In genomic region chr10:121415017-121415416, GRCh38 we compare ENCODE assay signal across 24 cellular contexts.
"Had no signal": no experiment of that assay in that cellular context is flagged by ENCODE, and none has a peak within 500 bp of the region (broad histone marks: within the 10 kb centered on the region; RNA-seq: fewer than 3 reads in every experiment).

No MANE protein-coding gene starts in this region.

- H3K4me1 Mint-ChIP-seq: activated CD4-positive, alpha-beta T cell treated with anti-CD3 and anti-CD28 coated beads, Interleukin-2, amount 10 ng/mL, durations not matched to agents 7 days and 5 days; activated naive CD4-positive, alpha-beta T cell treated with anti-CD3 and anti-CD28 coated beads, Interleukin-2, amount 10 ng/mL, durations not matched to agents 7 days and 5 days had no signal

- H3K27me3 ChIP-seq: cardiac muscle cell, SJCRH30 had no signal

- H3K27ac Mint-ChIP-seq: activated CD4-positive, alpha-beta T cell treated with anti-CD3 and anti-CD28 coated beads, Interleukin-2, amount 10 ng/mL, durations not matched to agents 7 days and 5 days; activated CD8-positive, alpha-beta T cell treated with anti-CD3 and anti-CD28 coated beads, Interleukin-2, amount 10 ng/mL, durations not matched to agents 7 days and 5 days; activated naive CD4-positive, alpha-beta T cell treated with anti-CD3 and anti-CD28 coated beads, Interleukin-2, amount 10 ng/mL, durations not matched to agents 7 days and 5 days; activated naive CD8-positive, alpha-beta T cell; activated T-cell treated with anti-CD3 and anti-CD28 coated beads, Interleukin-2, amount 50 U/mL, for 24 hours; activated T-helper 1 cell treated with anti-CD3 and anti-CD28 coated beads, Interleukin-12 subunit alpha, Interleukin-12 subunit beta, Interleukin-2, Interleukin-4 antibody, amounts not matched to agents 30 ng/mL and 10 ng/mL and 1 ng/mL, durations not matched to agents 14 hours and 24 hours and 36 hours had no signal

- H3K27ac ChIP-seq: cardiac muscle cell, SJCRH30, SK-N-MC had no signal

- H3K4me3 Mint-ChIP-seq: activated CD4-positive, alpha-beta T cell treated with anti-CD3 and anti-CD28 coated beads, Interleukin-2, amount 10 ng/mL, durations not matched to agents 7 days and 5 days; activated CD8-positive, alpha-beta T cell treated with anti-CD3 and anti-CD28 coated beads, Interleukin-2, amount 10 ng/mL, durations not matched to agents 7 days and 5 days; activated naive CD4-positive, alpha-beta T cell treated with anti-CD3 and anti-CD28 coated beads, Interleukin-2, amount 10 ng/mL, durations not matched to agents 7 days and 5 days; activated naive CD8-positive, alpha-beta T cell; activated T-cell treated with anti-CD3 and anti-CD28 coated beads, Interleukin-2, amount 50 U/mL, for 24 hours; activated T-helper 1 cell treated with anti-CD3 and anti-CD28 coated beads, Interleukin-12 subunit alpha, Interleukin-12 subunit beta, Interleukin-2, Interleukin-4 antibody, amounts not matched to agents 30 ng/mL and 10 ng/mL and 1 ng/mL, durations not matched to agents 14 hours and 24 hours and 36 hours had no signal

- H3K36me3 Mint-ChIP-seq: activated naive CD4-positive, alpha-beta T cell treated with anti-CD3 and anti-CD28 coated beads, Interleukin-2, amount 10 ng/mL, durations not matched to agents 7 days and 5 days; activated naive CD8-positive, alpha-beta T cell had no signal

- ATAC-seq: activated CD8-positive, alpha-beta T cell treated with anti-CD3 and anti-CD28 coated beads, Interleukin-2, amount 10 ng/mL, durations not matched to agents 7 days and 5 days; Panc1 had no signal

- H3K36me3 ChIP-seq: cardiac muscle cell, SJCRH30 had no signal

- H3K27me3 Mint-ChIP-seq: activated CD4-positive, alpha-beta T cell treated with anti-CD3 and anti-CD28 coated beads, Interleukin-2, amount 10 ng/mL, durations not matched to agents 7 days and 5 days; activated naive CD4-positive, alpha-beta T cell treated with anti-CD3 and anti-CD28 coated beads, Interleukin-2, amount 10 ng/mL, durations not matched to agents 7 days and 5 days; activated T-cell treated with anti-CD3 and anti-CD28 coated beads, Interleukin-2, amount 50 U/mL, for 24 hours had no signal

- H3K9me3 Mint-ChIP-seq: activated CD4-positive, alpha-beta T cell treated with anti-CD3 and anti-CD28 coated beads, Interleukin-2, amount 10 ng/mL, durations not matched to agents 7 days and 5 days; activated naive CD4-positive, alpha-beta T cell treated with anti-CD3 and anti-CD28 coated beads, Interleukin-2, amount 10 ng/mL, durations not matched to agents 7 days and 5 days; activated T-cell treated with anti-CD3 and anti-CD28 coated beads, Interleukin-2, amount 50 U/mL, for 24 hours; activated T-helper 1 cell treated with anti-CD3 and anti-CD28 coated beads, Interleukin-12 subunit alpha, Interleukin-12 subunit beta, Interleukin-2, Interleukin-4 antibody, amounts not matched to agents 30 ng/mL and 10 ng/mL and 1 ng/mL, durations not matched to agents 14 hours and 24 hours and 36 hours had no signal

- DNase-seq: activated CD4-positive, alpha-beta T cell treated with anti-CD3 and anti-CD28 coated beads, Interleukin-2, amount 10 ng/mL, durations not matched to agents 7 days and 5 days; activated CD4-positive, alpha-beta T cell treated with anti-CD3 and anti-CD28 coated beads, Interleukin-2, amount 50 U/mL, for 48 hours; activated CD8-positive, alpha-beta T cell treated with anti-CD3 and anti-CD28 coated beads, Interleukin-2, amount 10 ng/mL, durations not matched to agents 7 days and 5 days; activated effector memory CD4-positive, alpha-beta T cell treated with Interleukin-2 at 50 U/mL for 16 hours; activated naive CD4-positive, alpha-beta T cell treated with anti-CD3 and anti-CD28 coated beads, Interleukin-2, amount 10 ng/mL, durations not matched to agents 7 days and 5 days; activated T-cell treated with anti-CD3 and anti-CD28 coated beads, Interleukin-2, amount 50 U/mL, for 24 hours; amniotic stem cell; aorta; Karpas-422; KBM-7; NCI-H1105; NCI-H1417 treated with DMSO at 0.1 percent for 48 hours; NCI-H187 treated with DMSO at 0.1 percent for 48 hours; NCI-H2081; NCI-H345; NCI-H524 treated with DMSO at 0.1 percent for 48 hours; SHP77; T1000 had no signal

- H3K4me3 ChIP-seq: cardiac muscle cell, SJCRH30, SK-N-MC had no signal
